11 cellular contexts compared by ENCODE assay signal in the genomic region with DNA sequence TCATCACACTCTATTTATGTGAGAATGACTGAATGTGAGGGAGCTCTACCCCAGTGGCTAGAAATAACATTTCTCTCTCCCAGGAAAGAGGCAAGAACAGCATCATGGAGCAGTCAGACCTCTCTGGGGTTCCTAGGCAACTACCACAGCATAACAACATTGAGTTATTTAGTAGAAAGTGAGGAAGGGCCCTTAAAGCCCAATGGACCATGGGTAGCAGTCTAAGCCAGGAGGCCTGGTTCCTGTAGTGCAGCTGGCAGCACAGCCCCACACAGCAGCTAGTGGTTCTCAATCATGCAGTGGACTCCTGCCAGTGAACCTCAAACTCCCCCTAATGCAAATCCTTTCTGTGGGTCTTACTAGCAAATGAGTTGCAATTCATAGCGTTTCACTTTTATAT. TPM values are rescaled to one million over a fixed set of nuclear protein-coding genes. Genes with fewer than 3 reads are reported as not detected.
DNase-seq lines count a peak whose midpoint lies in the region; ATAC-seq and TF ChIP-seq lines count a peak whose summit lies in the region.
"Had no signal": no experiment of that assay in that cellular context is flagged by ENCODE, and none has a peak within 500 bp of the region (broad histone marks: within the 10 kb centered on the region; RNA-seq: fewer than 3 reads in every experiment).

No MANE protein-coding gene starts in this region.

- H3K36me3 Mint-ChIP-seq in GM23338 (ENCODE audit: low read depth), result no peaks in the 10 kb centered on the region

- no peaks in the 10 kb centered on the region for H3K27me3 ChIP-seq in GM23338 (ENCODE audit: insufficient read depth)
- H3K27me3 ChIP-seq: tibial nerve had no signal

- no peaks in the 10 kb centered on the region for H3K36me3 ChIP-seq in GM23338 (ENCODE audit: insufficient read depth)

- H3K79me2 ChIP-seq in GM23338 (replicated peaks; ENCODE audit: insufficient read depth), result no peaks in the 10 kb centered on the region

- H3K9me2 ChIP-seq in GM23338 (ENCODE audit: insufficient read depth), result no peaks in the 10 kb centered on the region

- 0 out of 2 replicates have a peak, but pooled peaks cover 3% of the 10 kb centered on the region for H4K20me1 ChIP-seq in GM23338 (replicated peaks; ENCODE audit: insufficient read depth)

- H3K4me3 ChIP-seq in GM23338, result no peak overlapping the region
- H3K4me3 ChIP-seq: tibial nerve had no signal

- DNase-seq in Ammon's horn (ENCODE audit: low spot score) (peak; percentile 8), GM23338 (ENCODE audit: low spot score) (peak; percentile 47), left kidney (ENCODE audit: low read depth, low spot score) (peak; percentile 40), NCI-H1417 (lab: John Stamatoyannopoulos, UW) (no peak), omental fat pad (ENCODE audit: low spot score) (no peak)
- peak; percentile 24 for DNase-seq in activated CD4-positive, alpha-beta T cell treated with anti-CD3 and anti-CD28 coated beads, Interleukin-2, amount 50 U/mL, for 1 hour
- DNase-seq: amniotic stem cell, COR-L47 had no signal

- no peak overlapping the region for H3K4me2 ChIP-seq in GM23338

- TF ChIP-seq CTCF in GM23338 (conservative IDR thresholded peaks at IDR 0.05; ENCODE audit: low read depth in 2 of 2) (no peak), omental fat pad (IDR thresholded peaks at IDR 0.05) (no peak)

- H3K4me3 Mint-ChIP-seq in GM23338, result no peak overlapping the region

- H2AFZ ChIP-seq in GM23338, result no peak overlapping the region

- H3K27ac ChIP-seq in GM23338 (ENCODE audit: low read depth), result no peak overlapping the region
- H3K27ac ChIP-seq: tibial nerve had no signal

- ATAC-seq in GM23338 (peak; percentile 61), GM18870 (IDR thresholded peaks at IDR 0.05; ENCODE audit: unreplicated experiment) (no peak), GM19324 (IDR thresholded peaks at IDR 0.05; ENCODE audit: low FRiP score, unreplicated experiment) (no peak), omental fat pad (ENCODE audit: low FRiP score) (no peak)

- H3K27ac Mint-ChIP-seq in GM23338, result no peak overlapping the region

- H3K4me1 Mint-ChIP-seq in GM23338, result peaks cover 8% of the 10 kb centered on the region; the same call in 2 of the 3 replicates

- H3K4me1 ChIP-seq in GM23338 (ENCODE audit: insufficient read depth), result no peaks in the 10 kb centered on the region
- H3K4me1 ChIP-seq: tibial nerve had no signal

- no peaks in the 10 kb centered on the region for H3F3A ChIP-seq in GM23338 (replicated peaks; ENCODE audit: low read depth)

- no peaks in the 10 kb centered on the region for H3K9me3 Mint-ChIP-seq in GM23338

- peaks cover 1% of the 10 kb centered on the region for H3K27me3 Mint-ChIP-seq in GM23338 (ENCODE audit: insufficient read depth, low read depth, poor library complexity)

TF ChIP-seq in GM23338, 12 proteins besides CTCF, POLR2A, EP300 and RAD21 (continues in another document):
- TF ChIP-seq NANOG (IDR thresholded peaks at IDR 0.05; ENCODE audit: borderline replicate concordance) (no peak), ZNF114 (CRISPR knock-in tag; IDR thresholded peaks at IDR 0.05) (no peak), ETS1 (IDR thresholded peaks at IDR 0.05) (no peak), REST (IDR thresholded peaks at IDR 0.05; ENCODE audit: unreplicated experiment) (no peak), EZH2phosphoT487 (IDR thresholded peaks at IDR 0.05; ENCODE audit: unreplicated experiment) (no peak)
- TF ChIP-seq, protein P1, sequence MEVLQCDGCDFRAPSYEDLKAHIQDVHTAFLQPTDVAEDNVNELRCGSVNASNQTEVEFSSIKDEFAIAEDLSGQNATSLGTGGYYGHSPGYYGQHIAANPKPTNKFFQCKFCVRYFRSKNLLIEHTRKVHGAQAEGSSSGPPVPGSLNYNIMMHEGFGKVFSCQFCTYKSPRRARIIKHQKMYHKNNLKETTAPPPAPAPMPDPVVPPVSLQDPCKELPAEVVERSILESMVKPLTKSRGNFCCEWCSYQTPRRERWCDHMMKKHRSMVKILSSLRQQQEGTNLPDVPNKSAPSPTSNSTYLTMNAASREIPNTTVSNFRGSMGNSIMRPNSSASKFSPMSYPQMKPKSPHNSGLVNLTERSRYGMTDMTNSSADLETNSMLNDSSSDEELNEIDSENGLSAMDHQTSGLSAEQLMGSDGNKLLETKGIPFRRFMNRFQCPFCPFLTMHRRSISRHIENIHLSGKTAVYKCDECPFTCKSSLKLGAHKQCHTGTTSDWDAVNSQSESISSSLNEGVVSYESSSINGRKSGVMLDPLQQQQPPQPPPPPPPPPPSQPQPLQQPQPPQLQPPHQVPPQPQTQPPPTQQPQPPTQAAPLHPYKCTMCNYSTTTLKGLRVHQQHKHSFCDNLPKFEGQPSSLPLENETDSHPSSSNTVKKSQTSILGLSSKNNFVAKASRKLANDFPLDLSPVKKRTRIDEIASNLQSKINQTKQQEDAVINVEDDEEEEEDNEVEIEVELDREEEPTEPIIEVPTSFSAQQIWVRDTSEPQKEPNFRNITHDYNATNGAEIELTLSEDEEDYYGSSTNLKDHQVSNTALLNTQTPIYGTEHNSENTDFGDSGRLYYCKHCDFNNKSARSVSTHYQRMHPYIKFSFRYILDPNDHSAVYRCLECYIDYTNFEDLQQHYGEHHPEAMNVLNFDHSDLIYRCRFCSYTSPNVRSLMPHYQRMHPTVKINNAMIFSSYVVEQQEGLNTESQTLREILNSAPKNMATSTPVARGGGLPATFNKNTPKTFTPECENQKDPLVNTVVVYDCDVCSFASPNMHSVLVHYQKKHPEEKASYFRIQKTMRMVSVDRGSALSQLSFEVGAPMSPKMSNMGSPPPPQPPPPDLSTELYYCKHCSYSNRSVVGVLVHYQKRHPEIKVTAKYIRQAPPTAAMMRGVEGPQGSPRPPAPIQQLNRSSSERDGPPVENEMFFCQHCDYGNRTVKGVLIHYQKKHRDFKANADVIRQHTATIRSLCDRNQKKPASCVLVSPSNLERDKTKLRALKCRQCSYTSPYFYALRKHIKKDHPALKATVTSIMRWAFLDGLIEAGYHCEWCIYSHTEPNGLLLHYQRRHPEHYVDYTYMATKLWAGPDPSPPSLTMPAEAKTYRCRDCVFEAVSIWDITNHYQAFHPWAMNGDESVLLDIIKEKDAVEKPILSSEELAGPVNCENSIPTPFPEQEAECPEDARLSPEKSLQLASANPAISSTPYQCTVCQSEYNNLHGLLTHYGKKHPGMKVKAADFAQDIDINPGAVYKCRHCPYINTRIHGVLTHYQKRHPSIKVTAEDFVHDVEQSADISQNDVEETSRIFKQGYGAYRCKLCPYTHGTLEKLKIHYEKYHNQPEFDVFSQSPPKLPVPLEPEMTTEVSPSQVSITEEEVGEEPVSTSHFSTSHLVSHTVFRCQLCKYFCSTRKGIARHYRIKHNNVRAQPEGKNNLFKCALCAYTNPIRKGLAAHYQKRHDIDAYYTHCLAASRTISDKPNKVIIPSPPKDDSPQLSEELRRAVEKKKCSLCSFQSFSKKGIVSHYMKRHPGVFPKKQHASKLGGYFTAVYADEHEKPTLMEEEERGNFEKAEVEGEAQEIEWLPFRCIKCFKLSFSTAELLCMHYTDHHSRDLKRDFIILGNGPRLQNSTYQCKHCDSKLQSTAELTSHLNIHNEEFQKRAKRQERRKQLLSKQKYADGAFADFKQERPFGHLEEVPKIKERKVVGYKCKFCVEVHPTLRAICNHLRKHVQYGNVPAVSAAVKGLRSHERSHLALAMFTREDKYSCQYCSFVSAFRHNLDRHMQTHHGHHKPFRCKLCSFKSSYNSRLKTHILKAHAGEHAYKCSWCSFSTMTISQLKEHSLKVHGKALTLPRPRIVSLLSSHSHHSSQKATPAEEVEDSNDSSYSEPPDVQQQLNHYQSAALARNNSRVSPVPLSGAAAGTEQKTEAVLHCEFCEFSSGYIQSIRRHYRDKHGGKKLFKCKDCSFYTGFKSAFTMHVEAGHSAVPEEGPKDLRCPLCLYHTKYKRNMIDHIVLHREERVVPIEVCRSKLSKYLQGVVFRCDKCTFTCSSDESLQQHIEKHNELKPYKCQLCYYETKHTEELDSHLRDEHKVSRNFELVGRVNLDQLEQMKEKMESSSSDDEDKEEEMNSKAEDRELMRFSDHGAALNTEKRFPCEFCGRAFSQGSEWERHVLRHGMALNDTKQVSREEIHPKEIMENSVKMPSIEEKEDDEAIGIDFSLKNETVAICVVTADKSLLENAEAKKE (CRISPR knock-in tag; IDR thresholded peaks at IDR 0.05), result no peak

RNA-seq across cellular contexts. Expression of gene SPEF2, which starts 55.3 kb away (rescaled TPM):
- 0.17 and 7.4 TPM in 2 replicates for total RNA-seq in GM23338 (2014; rRNA removed; shearing (Covaris generic))
- polyA plus RNA-seq in GM23338 (2016; fragmentation: Nextera tagmentation; extraction: Ambion mirVana), result 0.21 and 0.28 TPM in 2 replicates
- total RNA-seq in omental fat pad, result 1 to 10 TPM in 3 of 4 donors, under 1 TPM in 1; 0.48 to 6.9 (median 3.2) TPM

Comparison
In these comparisons a context has a peak if more than half of its experiments do, and no peak if none do; other contexts are left out.
1. DNase-seq: peak in Ammon's horn (single experiment), GM23338 (single experiment), activated CD4-positive, alpha-beta T cell treated with anti-CD3 and anti-CD28 coated beads, Interleukin-2, amount 50 U/mL, for 1 hour (single experiment) and left kidney (single experiment); none in NCI-H1417 (0 of 3) and omental fat pad (single experiment).